Comparison of ENCODE assay signal across 14 cellular contexts in the genomic region with DNA sequence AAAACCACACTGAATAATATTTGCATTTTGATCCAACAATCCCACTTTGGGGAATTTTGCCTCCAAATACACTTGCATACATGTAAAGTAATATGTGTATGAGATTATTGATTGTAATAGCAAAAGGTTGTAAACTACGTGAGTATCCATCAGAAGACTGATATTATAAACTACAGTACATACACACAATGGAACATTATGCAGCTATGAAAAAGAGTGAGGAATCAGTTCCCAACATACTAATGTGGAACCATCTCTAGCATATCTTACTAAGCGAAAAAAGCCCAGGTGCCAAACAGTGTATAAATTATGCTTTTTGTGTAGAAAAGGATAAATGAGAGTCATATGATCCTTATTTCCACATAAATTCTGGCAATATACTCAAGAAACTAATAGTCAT. TPM values are rescaled to one million over a fixed set of nuclear protein-coding genes. Genes with fewer than 3 reads are reported as not detected.
A peak's percentile ranks its signal among the peaks of the same experiment; 100 is the strongest.
DNase-seq lines count a peak whose midpoint lies in the region; ATAC-seq and TF ChIP-seq lines count a peak whose summit lies in the region.
"Had no signal": no experiment of that assay in that cellular context is flagged by ENCODE, and none has a peak within 500 bp of the region (broad histone marks: within the 10 kb centered on the region; RNA-seq: fewer than 3 reads in every experiment).

No MANE protein-coding gene starts in this region.

- no peak for ATAC-seq in CD4-positive, CD25-positive, alpha-beta regulatory T cell (ENCODE audit: low read depth in 2 of 2)
- ATAC-seq in naive thymus-derived CD4-positive, alpha-beta T cell, result no peak
- no peak for ATAC-seq in effector memory CD8-positive, alpha-beta T cell (replicated peaks)
- ATAC-seq: left cardiac atrium had no signal

- CTCF ChIA-PET in naive thymus-derived CD4-positive, alpha-beta T cell (lab: Charles Lee), result no interaction called here

- no peak overlapping the region for H3K27ac ChIP-seq in CD4-positive, CD25-positive, alpha-beta regulatory T cell (ENCODE audit: insufficient read depth, low read length, poor library complexity, severe bottlenecking)
- no peak overlapping the region for H3K27ac ChIP-seq in breast epithelium
- H3K27ac ChIP-seq in naive thymus-derived CD4-positive, alpha-beta T cell (ENCODE audit: low read depth, low read length), result peak overlapping the region; percentile 73

- intact Hi-C loops in breast epithelium (cut with DNase I; ENCODE audit: low total_unique reads), result no loop called here
- intact Hi-C loops in naive thymus-derived CD4-positive, alpha-beta T cell (cut with micrococcal nuclease), result loop anchor here (1.0 to 10.0 kb wide), 11 partner anchors 31 to 739 kb away; a partner anchor contains a TSS

- H3K4me1 Mint-ChIP-seq in CD4-positive, CD25-positive, alpha-beta regulatory T cell, result peaks cover 2 to 35% (median 16%) of the 10 kb centered on the region in 4 donors
- H3K4me1 Mint-ChIP-seq in naive thymus-derived CD4-positive, alpha-beta T cell, result peaks cover 2 to 18% (median 10%) of the 10 kb centered on the region in 7 donors
- peaks cover 7 to 9% of the 10 kb centered on the region in 2 donors for H3K4me1 Mint-ChIP-seq in effector memory CD8-positive, alpha-beta T cell (ENCODE audit: low read depth in 2 of 2)
- H3K4me1 Mint-ChIP-seq: CD14-positive monocyte had no signal

- peak overlapping the region; percentile 32 to 96 (median 78) for H3K4me3 Mint-ChIP-seq in CD4-positive, CD25-positive, alpha-beta regulatory T cell
- H3K4me3 Mint-ChIP-seq in naive thymus-derived CD4-positive, alpha-beta T cell, result peak overlapping the region; percentile 51 to 98 (median 90)
- H3K4me3 Mint-ChIP-seq in effector memory CD8-positive, alpha-beta T cell, result peak overlapping the region in 1 of 2 donors; percentile 93

- POLR2A ChIA-PET in naive thymus-derived CD4-positive, alpha-beta T cell (lab: Charles Lee), result interaction anchor here (0.7 to 2.7 kb wide), 7 partner anchors 9 to 129 kb away, joined by 3 to 55 read pairs (median 3); a partner anchor contains a TSS

- no peak for TF ChIP-seq POLR2A in breast epithelium (IDR thresholded peaks at IDR 0.05)

- H3K9me3 ChIP-seq in CD4-positive, CD25-positive, alpha-beta regulatory T cell (ENCODE audit: control insufficient read depth in 2 of 2, low read length in 2 of 2), result no peaks in the 10 kb centered on the region
- H3K9me3 ChIP-seq in MG63 (no peaks in the 10 kb centered on the region), breast epithelium (no peaks in the 10 kb centered on the region)
- no peaks in the 10 kb centered on the region for H3K9me3 ChIP-seq in naive thymus-derived CD4-positive, alpha-beta T cell (ENCODE audit: control insufficient read depth in 2 of 3, low read length in 3 of 3)
- H3K9me3 ChIP-seq: transverse colon had no signal

- H3K9me3 Mint-ChIP-seq in CD4-positive, CD25-positive, alpha-beta regulatory T cell, result no peaks in the 10 kb centered on the region
- peaks cover 0 to 2% (median 0%) of the 10 kb centered on the region in 11 donors for H3K9me3 Mint-ChIP-seq in naive thymus-derived CD4-positive, alpha-beta T cell
- H3K9me3 Mint-ChIP-seq in effector memory CD8-positive, alpha-beta T cell, result no peaks in the 10 kb centered on the region

- H3K27me3 Mint-ChIP-seq in CD4-positive, CD25-positive, alpha-beta regulatory T cell, result no peaks in the 10 kb centered on the region
- H3K27me3 Mint-ChIP-seq in naive thymus-derived CD4-positive, alpha-beta T cell, result peaks cover 0 to 2% (median 0%) of the 10 kb centered on the region in 5 donors
- no peaks in the 10 kb centered on the region for H3K27me3 Mint-ChIP-seq in effector memory CD8-positive, alpha-beta T cell

- peak overlapping the region in 1 of 3 donors; percentile 62 for H3K27ac Mint-ChIP-seq in CD4-positive, CD25-positive, alpha-beta regulatory T cell
- H3K27ac Mint-ChIP-seq in naive thymus-derived CD4-positive, alpha-beta T cell, result peak overlapping the region in 7 of 9 donors; percentile 36 to 94 (median 76)
- H3K27ac Mint-ChIP-seq in effector memory CD8-positive, alpha-beta T cell, result no peak overlapping the region

- H3K27me3 ChIP-seq in CD4-positive, CD25-positive, alpha-beta regulatory T cell (ENCODE audit: control insufficient read depth, insufficient read depth, low read length), result no peaks in the 10 kb centered on the region
- H3K27me3 ChIP-seq in MG63, result no peaks in the 10 kb centered on the region
- no peaks in the 10 kb centered on the region for H3K27me3 ChIP-seq in breast epithelium
- no peaks in the 10 kb centered on the region for H3K27me3 ChIP-seq in naive thymus-derived CD4-positive, alpha-beta T cell (ENCODE audit: control insufficient read depth in 2 of 2, insufficient read depth in 2 of 2, low read length in 2 of 2)
- H3K27me3 ChIP-seq: transverse colon had no signal

- TF ChIP-seq CTCF in breast epithelium (IDR thresholded peaks at IDR 0.05), result no peak

- DNase-seq in CD4-positive, CD25-positive, alpha-beta regulatory T cell, result no peak
- no peak for DNase-seq in MG63
- DNase-seq in breast epithelium (ENCODE audit: low spot score in 2 of 2), result no peak
- no peak for DNase-seq in naive thymus-derived CD4-positive, alpha-beta T cell
- no peak for DNase-seq in NOMO-1 treated with DMSO at 0.1 percent for 48 hours (lab: John Stamatoyannopoulos, UW; ENCODE audit: unreplicated experiment)
- DNase-seq in effector memory CD8-positive, alpha-beta T cell, result no peak
- DNase-seq in AG08396 (ENCODE audit: low spot score), result no peak
- no peak for DNase-seq in NCI-H345 treated with DMSO at 0.1 percent for 48 hours (lab: John Stamatoyannopoulos, UW; ENCODE audit: unreplicated experiment)
- DNase-seq: activated CD4-positive, CD25-positive, alpha-beta regulatory T cell treated with anti-CD3 and anti-CD28 coated beads, Interleukin-2, amount 50 U/mL, for 72 hours; left cardiac atrium; NCI-H2227 treated with DMSO at 0.1 percent for 48 hours; Right ventricle myocardium superior; transverse colon had no signal

- peaks cover 13% of the 10 kb centered on the region for H3K36me3 Mint-ChIP-seq in CD4-positive, CD25-positive, alpha-beta regulatory T cell
- peaks cover 10 to 24% (median 19%) of the 10 kb centered on the region in 5 donors for H3K36me3 Mint-ChIP-seq in naive thymus-derived CD4-positive, alpha-beta T cell
- peaks cover 30% of the 10 kb centered on the region for H3K36me3 Mint-ChIP-seq in effector memory CD8-positive, alpha-beta T cell (ENCODE audit: insufficient read depth)

- H3K4me3 ChIP-seq in CD4-positive, CD25-positive, alpha-beta regulatory T cell (ENCODE audit: low read depth, low read length), result peak overlapping the region; percentile 88
- H3K4me3 ChIP-seq in MG63, result peak overlapping the region; percentile 74; the same call in 1 of the 2 replicates
- H3K4me3 ChIP-seq in breast epithelium, result peak overlapping the region in 2 of 3 donors; percentile 55 to 67
- no peak overlapping the region for H3K4me3 ChIP-seq in naive thymus-derived CD4-positive, alpha-beta T cell (ENCODE audit: low read length)

- H3K4me1 ChIP-seq in CD4-positive, CD25-positive, alpha-beta regulatory T cell (ENCODE audit: control insufficient read depth, insufficient read depth, low read length, poor library complexity, severe bottlenecking), result peaks cover 8% of the 10 kb centered on the region
- H3K4me1 ChIP-seq in breast epithelium, result no peaks in the 10 kb centered on the region
- H3K4me1 ChIP-seq in naive thymus-derived CD4-positive, alpha-beta T cell (ENCODE audit: control insufficient read depth in 2 of 2, insufficient read depth in 2 of 2, low read length in 2 of 2), result peaks cover 4 to 5% of the 10 kb centered on the region in 2 donors
- H3K4me1 ChIP-seq: transverse colon had no signal

- H3K36me3 ChIP-seq in CD4-positive, CD25-positive, alpha-beta regulatory T cell (ENCODE audit: control insufficient read depth, insufficient read depth, low read length), result peaks cover 12% of the 10 kb centered on the region
- peaks cover 28% of the 10 kb centered on the region for H3K36me3 ChIP-seq in MG63
- no peaks in the 10 kb centered on the region for H3K36me3 ChIP-seq in breast epithelium
- peaks cover 0 to 22% (median 0%) of the 10 kb centered on the region in 3 experiments for H3K36me3 ChIP-seq in naive thymus-derived CD4-positive, alpha-beta T cell (ENCODE audit: control insufficient read depth in 2 of 3, insufficient read depth in 3 of 3, low read length in 3 of 3)

RNA-seq across cellular contexts. Expression of a gene that starts 16.0 kb away (rescaled TPM):
- 7.6 TPM for total RNA-seq in CD4-positive, CD25-positive, alpha-beta regulatory T cell
- polyA plus RNA-seq in CD4-positive, CD25-positive, alpha-beta regulatory T cell, result 10 to 100 TPM; 35.1 to 49.8 (median 44.8) TPM
- 27.7 and 59.8 TPM in 2 replicates for total RNA-seq in MG63 (2014; rRNA removed; shearing (Covaris generic); ENCODE audit: low replicate concordance)
- total RNA-seq in breast epithelium, result 10 to 100 TPM; 15.7 to 40.5 (median 19.8) TPM
- total RNA-seq in naive thymus-derived CD4-positive, alpha-beta T cell, result 10 to 100 TPM in 2 of 5 experiments, 1 to 10 TPM in 3; 5.1 to 24.2 (median 8.8) TPM
- 10 to 100 TPM; 48.8 to 54.1 TPM for polyA plus RNA-seq in naive thymus-derived CD4-positive, alpha-beta T cell

Comparison
In these comparisons a context has a peak if more than half of its experiments do, and no peak if none do; other contexts are left out.
1. H3K27ac Mint-ChIP-seq: peak in naive thymus-derived CD4-positive, alpha-beta T cell (7 of 9); none in effector memory CD8-positive, alpha-beta T cell (0 of 2).